ENCODE assay signal across 17 cellular contexts in the genomic region with DNA sequence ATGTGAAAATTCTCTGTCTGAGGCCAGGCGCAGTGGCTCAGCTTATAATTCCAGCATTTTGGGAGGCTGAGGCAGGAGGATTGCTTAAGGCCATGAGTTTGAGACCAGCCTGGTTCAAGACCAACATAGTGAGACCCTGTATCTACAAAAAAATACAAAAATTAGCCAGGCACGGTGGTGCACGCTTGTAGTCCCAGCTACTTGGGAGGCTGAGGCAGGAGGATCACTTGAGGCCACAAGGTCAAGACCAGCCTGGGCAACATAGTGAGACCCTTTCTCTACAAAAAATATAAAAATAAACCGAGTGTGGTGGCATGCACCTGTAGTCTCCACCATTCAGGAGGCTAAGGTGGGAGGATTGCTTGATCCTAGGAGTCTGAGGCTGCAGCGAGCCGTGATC. TPM values are rescaled to one million over a fixed set of nuclear protein-coding genes. Genes with fewer than 3 reads are reported as not detected.
A peak's percentile ranks its signal among the peaks of the same experiment; 100 is the strongest.
DNase-seq lines count a peak whose midpoint lies in the region; ATAC-seq and TF ChIP-seq lines count a peak whose summit lies in the region.
"Had no signal": no experiment of that assay in that cellular context is flagged by ENCODE, and none has a peak within 500 bp of the region (broad histone marks: within the 10 kb centered on the region; RNA-seq: fewer than 3 reads in every experiment).

No MANE protein-coding gene starts in this region.

- POLR2A ChIA-PET in activated CD4-positive, alpha-beta T cell treated with anti-CD3 and anti-CD28 coated beads for 36 hours (lab: Charles Lee): interaction anchor here (1.5 kb wide), 1 partner anchor 34 kb away, joined by 3 read pairs; the partner anchor contains the start of gene PSMC4
- POLR2A ChIA-PET in CD4-positive, alpha-beta T cell (lab: Charles Lee): interaction anchor here (1.0 to 3.1 kb wide), 9 partner anchors 8 to 60 kb away, joined by 3 to 36 read pairs (median 4); partner anchors contain the start of genes PSMC4 and ZNF546
- POLR2A ChIA-PET in naive thymus-derived CD4-positive, alpha-beta T cell (lab: Charles Lee): interaction anchor here (0.7 to 6.2 kb wide), 5 partner anchors 9 to 33 kb away, joined by 3 to 62 read pairs (median 11); partner anchors contain the start of gene PSMC4

- H3K4me1 Mint-ChIP-seq in activated CD4-positive, alpha-beta T cell treated with anti-CD3 and anti-CD28 coated beads for 36 hours: peaks cover 72% of the 10 kb centered on the region
- peaks cover 77% of the 10 kb centered on the region for H3K4me1 Mint-ChIP-seq in CD4-positive, alpha-beta T cell (ENCODE audit: low read depth)
- peaks cover 76% of the 10 kb centered on the region for H3K4me1 Mint-ChIP-seq in activated naive CD8-positive, alpha-beta T cell (ENCODE audit: low read depth)
- H3K4me1 Mint-ChIP-seq in naive thymus-derived CD4-positive, alpha-beta T cell: peaks cover 60 to 89% (median 72%) of the 10 kb centered on the region in 7 donors
- H3K4me1 Mint-ChIP-seq in progenitor cell of endocrine pancreas (ENCODE audit: low read depth): peaks cover 17% of the 10 kb centered on the region

- H3K27me3 Mint-ChIP-seq in activated CD4-positive, alpha-beta T cell treated with anti-CD3 and anti-CD28 coated beads for 36 hours: no peaks in the 10 kb centered on the region
- no peaks in the 10 kb centered on the region for H3K27me3 Mint-ChIP-seq in CD4-positive, alpha-beta T cell
- no peaks in the 10 kb centered on the region for H3K27me3 Mint-ChIP-seq in activated naive CD8-positive, alpha-beta T cell
- H3K27me3 Mint-ChIP-seq in naive thymus-derived CD4-positive, alpha-beta T cell: no peaks in the 10 kb centered on the region
- H3K27me3 Mint-ChIP-seq in progenitor cell of endocrine pancreas: no peaks in the 10 kb centered on the region

- H3K27ac Mint-ChIP-seq in activated CD4-positive, alpha-beta T cell treated with anti-CD3 and anti-CD28 coated beads for 36 hours: peak overlapping the region; percentile 90
- H3K27ac Mint-ChIP-seq in CD4-positive, alpha-beta T cell: peak overlapping the region; percentile 78
- H3K27ac Mint-ChIP-seq in activated naive CD8-positive, alpha-beta T cell: peak overlapping the region; percentile 95
- peak overlapping the region; percentile 15 to 89 (median 74) for H3K27ac Mint-ChIP-seq in naive thymus-derived CD4-positive, alpha-beta T cell
- H3K27ac Mint-ChIP-seq in progenitor cell of endocrine pancreas: no peak overlapping the region

- no peak overlapping the region for H3K4me3 ChIP-seq in naive thymus-derived CD4-positive, alpha-beta T cell (ENCODE audit: low read length)
- H3K4me3 ChIP-seq: esophagus squamous epithelium, Peyer's patch, prostate gland, spleen had no signal

- DNase-seq in activated CD4-positive, alpha-beta T cell treated with anti-CD3 and anti-CD28 coated beads for 36 hours: no peak
- no peak for DNase-seq in activated CD4-positive, alpha-beta T cell treated with anti-CD3 and anti-CD28 coated beads, Interleukin-2, amount 50 U/mL, for 48 hours
- DNase-seq in CD4-positive, alpha-beta T cell: no peak
- no peak for DNase-seq in naive thymus-derived CD4-positive, alpha-beta T cell
- DNase-seq in progenitor cell of endocrine pancreas (ENCODE audit: low spot score, unreplicated experiment): no peak
- no peak for DNase-seq in activated gamma-delta T cell (lab: John Stamatoyannopoulos, UW)
- DNase-seq: brain microvascular endothelial cell, EL, esophagus squamous epithelium, KBM-7, NCI-H774, SK-N-SH, spleen had no signal

- no peak for TF ChIP-seq CTCF in CD4-positive, alpha-beta T cell (IDR thresholded peaks at IDR 0.05)
- no peak for TF ChIP-seq CTCF in progenitor cell of endocrine pancreas (IDR thresholded peaks at IDR 0.05; ENCODE audit: unreplicated experiment)

- peaks cover 22% of the 10 kb centered on the region for H3K9me3 Mint-ChIP-seq in activated CD4-positive, alpha-beta T cell treated with anti-CD3 and anti-CD28 coated beads for 36 hours (ENCODE audit: low read depth)
- peaks cover 7% of the 10 kb centered on the region for H3K9me3 Mint-ChIP-seq in CD4-positive, alpha-beta T cell
- H3K9me3 Mint-ChIP-seq in activated naive CD8-positive, alpha-beta T cell (ENCODE audit: low read depth): peaks cover 7% of the 10 kb centered on the region
- peaks cover 4 to 26% (median 16%) of the 10 kb centered on the region in 11 donors for H3K9me3 Mint-ChIP-seq in naive thymus-derived CD4-positive, alpha-beta T cell
- peaks cover 9% of the 10 kb centered on the region for H3K9me3 Mint-ChIP-seq in progenitor cell of endocrine pancreas (ENCODE audit: low read depth)

- CTCF ChIA-PET in activated CD4-positive, alpha-beta T cell treated with anti-CD3 and anti-CD28 coated beads for 36 hours (lab: Charles Lee): interaction anchor here (0.6 to 2.1 kb wide), 5 partner anchors 10 to 885 kb away, joined by 3 to 12 read pairs (median 3); partner anchors contain the start of genes FBL and PSMC4
- CTCF ChIA-PET in CD4-positive, alpha-beta T cell (lab: Charles Lee): interaction anchor here (1.1 to 1.6 kb wide), 2 partner anchors 11 to 34 kb away, joined by 3 to 7 read pairs; no protein-coding TSS in a partner anchor
- CTCF ChIA-PET in naive thymus-derived CD4-positive, alpha-beta T cell (lab: Charles Lee): interaction anchor here (4.0 kb wide), 1 partner anchor 33 kb away, joined by 37 read pairs; the partner anchor contains the start of gene PSMC4

- H3K4me1 ChIP-seq in naive thymus-derived CD4-positive, alpha-beta T cell (ENCODE audit: control insufficient read depth in 2 of 2, insufficient read depth in 2 of 2, low read length in 2 of 2): peaks cover 51 to 57% of the 10 kb centered on the region in 2 donors

- peaks cover 5% of the 10 kb centered on the region for H3K36me3 Mint-ChIP-seq in activated CD4-positive, alpha-beta T cell treated with anti-CD3 and anti-CD28 coated beads for 36 hours (ENCODE audit: low read depth)
- H3K36me3 Mint-ChIP-seq in CD4-positive, alpha-beta T cell (ENCODE audit: low read depth): peaks cover 12% of the 10 kb centered on the region
- H3K36me3 Mint-ChIP-seq in activated naive CD8-positive, alpha-beta T cell: peaks cover 2% of the 10 kb centered on the region
- peaks cover 0 to 30% (median 6%) of the 10 kb centered on the region in 5 donors for H3K36me3 Mint-ChIP-seq in naive thymus-derived CD4-positive, alpha-beta T cell
- H3K36me3 Mint-ChIP-seq in progenitor cell of endocrine pancreas (ENCODE audit: insufficient read depth): peaks cover 3% of the 10 kb centered on the region

- H3K9me3 ChIP-seq in CD4-positive, alpha-beta T cell (ENCODE audit: control insufficient read depth, low read length): peaks cover 5% of the 10 kb centered on the region
- peaks cover 0 to 4% (median 0%) of the 10 kb centered on the region in 3 experiments for H3K9me3 ChIP-seq in naive thymus-derived CD4-positive, alpha-beta T cell (ENCODE audit: control insufficient read depth in 2 of 3, low read length in 3 of 3)
- H3K9me3 ChIP-seq: Peyer's patch, prostate gland, SK-N-SH had no signal

- H3K27ac ChIP-seq in CD4-positive, alpha-beta T cell (ENCODE audit: low read depth, low read length): no peak overlapping the region
- H3K27ac ChIP-seq in naive thymus-derived CD4-positive, alpha-beta T cell (ENCODE audit: low read depth, low read length): peak overlapping the region; percentile 53
- H3K27ac ChIP-seq: brain microvascular endothelial cell, esophagus squamous epithelium, prostate gland had no signal

- H3K36me3 ChIP-seq in naive thymus-derived CD4-positive, alpha-beta T cell (ENCODE audit: control insufficient read depth in 2 of 3, insufficient read depth in 3 of 3, low read length in 3 of 3): no peaks in the 10 kb centered on the region
- H3K36me3 ChIP-seq: brain microvascular endothelial cell, esophagus squamous epithelium, Peyer's patch, prostate gland, spleen had no signal

- intact Hi-C loops in activated CD4-positive, alpha-beta T cell treated with anti-CD3 and anti-CD28 coated beads for 36 hours (cut with DNase I, micrococcal nuclease): no loop called here
- intact Hi-C loops in CD4-positive, alpha-beta T cell (cut with DNase I, micrococcal nuclease): no loop called here
- intact Hi-C loops in naive thymus-derived CD4-positive, alpha-beta T cell (cut with micrococcal nuclease): loop anchor here (1.0 kb wide), 2 partner anchors 34 to 35 kb away; partner anchors contain the start of gene PSMC4 (in 1 of the 2)

- H3K4me3 Mint-ChIP-seq in activated CD4-positive, alpha-beta T cell treated with anti-CD3 and anti-CD28 coated beads for 36 hours: peak overlapping the region; percentile 18
- no peak overlapping the region for H3K4me3 Mint-ChIP-seq in CD4-positive, alpha-beta T cell
- peak overlapping the region; percentile 70 for H3K4me3 Mint-ChIP-seq in activated naive CD8-positive, alpha-beta T cell
- peak overlapping the region in 9 of 10 donors; percentile 26 to 69 (median 56) for H3K4me3 Mint-ChIP-seq in naive thymus-derived CD4-positive, alpha-beta T cell
- no peak overlapping the region for H3K4me3 Mint-ChIP-seq in progenitor cell of endocrine pancreas (ENCODE audit: low read depth)

- no peak for ATAC-seq in activated CD4-positive, alpha-beta T cell treated with anti-CD3 and anti-CD28 coated beads for 36 hours
- ATAC-seq in CD4-positive, alpha-beta T cell (ENCODE audit: poor library complexity): no peak
- no peak for ATAC-seq in naive thymus-derived CD4-positive, alpha-beta T cell
- no peak for ATAC-seq in HG02763 (IDR thresholded peaks at IDR 0.05; ENCODE audit: unreplicated experiment)

- no peaks in the 10 kb centered on the region for H3K27me3 ChIP-seq in CD4-positive, alpha-beta T cell (ENCODE audit: control insufficient read depth, insufficient read depth, low read length)
- no peaks in the 10 kb centered on the region for H3K27me3 ChIP-seq in naive thymus-derived CD4-positive, alpha-beta T cell (ENCODE audit: control insufficient read depth in 2 of 2, insufficient read depth in 2 of 2, low read length in 2 of 2)
- H3K27me3 ChIP-seq: brain microvascular endothelial cell, Peyer's patch had no signal

RNA-seq across cellular contexts. Expression of gene FCGBP, which starts 2.2 kb away (rescaled TPM):
- 1 to 10 TPM; 4.9 TPM for total RNA-seq in activated CD4-positive, alpha-beta T cell treated with anti-CD3 and anti-CD28 coated beads for 36 hours
- total RNA-seq in CD4-positive, alpha-beta T cell: 10 to 100 TPM; 16.3 to 19.1 TPM
- 100 to 1,000 TPM in 2 of 5 experiments, 10 to 100 TPM in 3; 14.9 to 118 (median 28.1) TPM for total RNA-seq in naive thymus-derived CD4-positive, alpha-beta T cell
- 1 to 10 TPM in 1 of 2 donors, under 1 TPM in 1; 0.57 to 1.6 TPM for polyA plus RNA-seq in naive thymus-derived CD4-positive, alpha-beta T cell
- 0.80 and 1.2 TPM in 2 replicates for total RNA-seq in progenitor cell of endocrine pancreas

RNA-seq across cellular contexts. Expression of gene PSMC4, which starts 34.3 kb away (rescaled TPM):
- 100 to 1,000 TPM; 114 to 140 TPM for total RNA-seq in activated CD4-positive, alpha-beta T cell treated with anti-CD3 and anti-CD28 coated beads for 36 hours
- 10 to 100 TPM; 61.3 to 67.4 TPM for total RNA-seq in CD4-positive, alpha-beta T cell
- total RNA-seq in naive thymus-derived CD4-positive, alpha-beta T cell: 100 to 1,000 TPM in 1 of 5 experiments, 10 to 100 TPM in 4; 48.7 to 146 (median 69.1) TPM
- polyA plus RNA-seq in naive thymus-derived CD4-positive, alpha-beta T cell: 10 to 100 TPM; 73.5 to 91.1 TPM
- total RNA-seq in progenitor cell of endocrine pancreas: 95.9 and 100 TPM in 2 replicates

Comparison
In these comparisons a context has a peak if more than half of its experiments do, and no peak if none do; other contexts are left out.
1. H3K4me3 Mint-ChIP-seq: peak in activated CD4-positive, alpha-beta T cell treated with anti-CD3 and anti-CD28 coated beads for 36 hours (single experiment), activated naive CD8-positive, alpha-beta T cell (single experiment) and naive thymus-derived CD4-positive, alpha-beta T cell (9 of 10); none in CD4-positive, alpha-beta T cell (single experiment) and progenitor cell of endocrine pancreas (single experiment).
2. intact Hi-C loops: an anchor here in naive thymus-derived CD4-positive, alpha-beta T cell (1.0 kb wide); none called in activated CD4-positive, alpha-beta T cell treated with anti-CD3 and anti-CD28 coated beads for 36 hours and CD4-positive, alpha-beta T cell.